In genomic region chr10:31725436-31725835, GRCh38 we compare ENCODE assay signal across 28 cellular contexts.
"Had no signal": no experiment of that assay in that cellular context is flagged by ENCODE, and none has a peak within 500 bp of the region (broad histone marks: within the 10 kb centered on the region; RNA-seq: fewer than 3 reads in every experiment).

No MANE protein-coding gene starts in this region.

- H3K27ac Mint-ChIP-seq: naive thymus-derived CD4-positive, alpha-beta T cell; natural killer cell; nephron; neural progenitor cell; stimulated activated memory B cell treated with anti-CD40 and anti-IgM and Interleukin-4, amounts not matched to agents 10 μg/mL and 1 μg/mL and 100 μg/mL, for 72 hours; stimulated activated naive CD8-positive, alpha-beta T cell treated with anti-CD3 and anti-CD28 coated beads, Interleukin-15, amount 100 ng/mL, for 72 hours; type B pancreatic cell had no signal

- H3K9me3 Mint-ChIP-seq: natural killer cell; stimulated activated memory B cell treated with anti-CD40 and anti-IgM and Interleukin-4, amounts not matched to agents 10 μg/mL and 1 μg/mL and 100 μg/mL, for 72 hours; stimulated activated naive CD8-positive, alpha-beta T cell treated with anti-CD3 and anti-CD28 coated beads, Interleukin-15, amount 100 ng/mL, for 72 hours; type B pancreatic cell had no signal

- H3K27me3 Mint-ChIP-seq: stimulated activated naive CD8-positive, alpha-beta T cell treated with anti-CD3 and anti-CD28 coated beads, Interleukin-15, amount 100 ng/mL, for 72 hours had no signal

- H3K4me3 Mint-ChIP-seq: naive thymus-derived CD4-positive, alpha-beta T cell; natural killer cell; nephron; neural progenitor cell; stimulated activated memory B cell treated with anti-CD40 and anti-IgM and Interleukin-4, amounts not matched to agents 10 μg/mL and 1 μg/mL and 100 μg/mL, for 72 hours; stimulated activated naive CD8-positive, alpha-beta T cell treated with anti-CD3 and anti-CD28 coated beads, Interleukin-15, amount 100 ng/mL, for 72 hours; type B pancreatic cell had no signal

- H3K4me2 ChIP-seq: neural progenitor cell had no signal

- H3K4me3 ChIP-seq: neural progenitor cell, ovary, prostate gland, right lobe of liver, sigmoid colon, suprapubic skin, testis, tibial artery, transverse colon, upper lobe of right lung, uterus had no signal

- ATAC-seq: naive thymus-derived CD4-positive, alpha-beta T cell; natural killer cell; right cardiac atrium; right lobe of liver; stimulated activated memory B cell treated with anti-CD40 and anti-IgM and Interleukin-4, amounts not matched to agents 10 μg/mL and 1 μg/mL and 100 μg/mL, for 72 hours; stimulated activated naive CD8-positive, alpha-beta T cell treated with anti-CD3 and anti-CD28 coated beads, Interleukin-15, amount 100 ng/mL, for 72 hours; stimulated activated naive CD8-positive, alpha-beta T cell treated with anti-CD3 and anti-CD28 coated beads, Interleukin-15, Interleukin-2, amounts not matched to agents 100 U/mL and 50 U/mL, for 24 hours; upper lobe of right lung had no signal

- DNase-seq: naive thymus-derived CD4-positive, alpha-beta T cell; natural killer cell; occipital lobe; ovary; right cardiac atrium; right lobe of liver; sigmoid colon; small intestine; stimulated activated CD4-positive, alpha-beta T cell treated with anti-CD3 and anti-CD28 coated beads, Interleukin-15, amount 100 ng/mL, for 24 hours; stimulated activated CD4-positive, alpha-beta T cell treated with anti-CD3 and anti-CD28 coated beads, Interleukin-2, amount 100 ng/mL, for 24 hours; stimulated activated CD4-positive, alpha-beta T cell treated with anti-CD3 and anti-CD28 coated beads, Interleukin-4, amount 100 ng/mL, for 1 hour; stimulated activated CD4-positive, alpha-beta T cell treated with anti-CD3 and anti-CD28 coated beads, Interleukin-4, amount 100 ng/mL, for 4 hours; stimulated activated CD8-positive, alpha-beta memory T cell treated with anti-CD3 and anti-CD28 coated beads, Interleukin-4, amount 100 ng/mL, for 48 hours; stimulated activated naive CD4-positive, alpha-beta T cell; stimulated activated naive CD8-positive, alpha-beta T cell treated with anti-CD3 and anti-CD28 coated beads, Interleukin-15, amount 100 ng/mL, for 72 hours; stimulated activated naive CD8-positive, alpha-beta T cell treated with anti-CD3 and anti-CD28 coated beads, Interleukin-15, Interleukin-2, amounts not matched to agents 100 U/mL and 50 U/mL, for 24 hours; substantia nigra; testis; tibial artery; transverse colon; upper lobe of right lung; uterus had no signal

- H3K4me1 ChIP-seq: neural progenitor cell, prostate gland, right lobe of liver, suprapubic skin, testis, transverse colon, upper lobe of right lung, uterus had no signal

- H3K4me1 Mint-ChIP-seq: natural killer cell; stimulated activated memory B cell treated with anti-CD40 and anti-IgM and Interleukin-4, amounts not matched to agents 10 μg/mL and 1 μg/mL and 100 μg/mL, for 72 hours; stimulated activated naive CD8-positive, alpha-beta T cell treated with anti-CD3 and anti-CD28 coated beads, Interleukin-15, amount 100 ng/mL, for 72 hours had no signal

- H2AFZ ChIP-seq: neural progenitor cell had no signal

- H3K9me3 ChIP-seq: ovary, prostate gland, right lobe of liver, sigmoid colon, suprapubic skin, testis, tibial artery, transverse colon, upper lobe of right lung, uterus had no signal

- H3K36me3 Mint-ChIP-seq: naive thymus-derived CD4-positive, alpha-beta T cell; natural killer cell; neural progenitor cell; stimulated activated memory B cell treated with anti-CD40 and anti-IgM and Interleukin-4, amounts not matched to agents 10 μg/mL and 1 μg/mL and 100 μg/mL, for 72 hours; type B pancreatic cell had no signal

- H3K36me3 ChIP-seq: neural progenitor cell, ovary, prostate gland, right lobe of liver, sigmoid colon, suprapubic skin, tibial artery, transverse colon, upper lobe of right lung, uterus had no signal

- H3K27me3 ChIP-seq: neural progenitor cell, ovary, right lobe of liver, sigmoid colon, suprapubic skin, testis, tibial artery, transverse colon, upper lobe of right lung, uterus had no signal

- H3K27ac ChIP-seq: neural progenitor cell, ovary, prostate gland, right lobe of liver, sigmoid colon, suprapubic skin, testis, tibial artery, transverse colon, upper lobe of right lung, uterus had no signal
